18 cellular contexts compared by ENCODE assay signal in the genomic region with DNA sequence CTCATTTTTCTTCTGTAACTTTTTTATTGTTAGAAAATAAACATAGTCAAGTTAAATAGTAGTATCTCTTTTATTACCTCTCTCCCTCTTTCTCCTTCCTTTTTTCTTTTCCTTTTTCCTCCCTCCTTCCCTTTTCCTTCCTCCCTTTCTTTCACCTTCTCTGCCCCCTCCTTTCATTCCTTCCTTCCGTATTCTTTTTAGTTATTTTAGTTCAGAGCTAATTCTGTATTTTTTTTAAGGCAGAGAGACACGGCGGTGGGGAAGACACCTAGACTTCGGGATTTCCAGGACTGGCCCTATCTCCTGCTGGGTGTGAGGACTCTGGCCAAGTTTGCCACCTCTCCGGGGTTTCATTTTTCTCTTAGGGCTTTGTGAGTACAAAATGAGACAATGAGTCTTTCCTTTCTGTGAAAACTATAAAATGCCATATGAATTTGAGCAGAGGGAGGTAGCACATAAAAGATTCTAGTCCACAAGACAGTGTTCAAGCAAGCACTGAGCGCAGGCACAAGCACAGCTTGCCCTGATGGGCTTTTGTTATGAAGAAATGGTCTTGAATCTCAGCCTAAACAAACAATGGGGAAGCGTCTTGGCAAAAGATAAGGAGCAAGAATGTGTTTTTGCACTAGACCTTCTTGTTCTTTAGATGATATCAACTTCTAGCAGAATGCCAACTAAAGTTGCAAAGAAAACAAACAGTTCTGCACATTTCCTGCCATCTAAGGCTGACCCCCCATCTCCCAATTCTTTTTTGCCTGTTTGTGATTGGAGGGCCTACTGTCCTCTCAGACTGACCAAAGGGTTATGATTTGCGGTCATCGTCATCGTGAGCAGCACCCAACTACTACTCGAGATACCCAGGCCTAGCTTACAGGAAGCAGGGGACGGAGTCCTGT.
DNase-seq lines count a peak whose midpoint lies in the region; ATAC-seq, FAIRE-seq and TF ChIP-seq lines count a peak whose summit lies in the region.
"Had no signal": no experiment of that assay in that cellular context is flagged by ENCODE, and none has a peak within 500 bp of the region (broad histone marks: within the 10 kb centered on the region; RNA-seq: fewer than 3 reads in every experiment).

No MANE protein-coding gene starts in this region.

- peak; percentile 23 for FAIRE-seq in bronchial epithelial cell (lab: Jason Lieb, UNC)
- FAIRE-seq in H54 (lab: Jason Lieb, UNC), result no peak

- H3K27ac ChIP-seq in SK-N-SH (ENCODE audit: low read depth in 2 of 2, low read length in 1 of 2) (no peak overlapping the region), right cardiac atrium (ENCODE audit: low read length) (peak overlapping the region; percentile 25), suprapubic skin (peak overlapping the region; percentile 30)

- H3K9me3 ChIP-seq in SK-N-SH (no peaks in the 10 kb centered on the region), right cardiac atrium (ENCODE audit: control insufficient read depth, low read length) (no peaks in the 10 kb centered on the region), suprapubic skin (no peaks in the 10 kb centered on the region)

- 21% methylated on average over 11 of the region's 12 CpGs for WGBS in SK-N-SH (ENCODE audit: low lambda C conversion rate)
- WGBS in right cardiac atrium, result 42% methylated on average over 12 of the region's 12 CpGs
- 64% methylated on average over 12 of the region's 12 CpGs for WGBS in suprapubic skin

- POLR2A ChIA-PET in SK-N-SH (lab: Yijun Ruan, JAX), result no interaction called here

- H3K4me3 ChIP-seq in SK-N-SH (ENCODE audit: low read depth in 2 of 2, low read length in 1 of 2) (no peak overlapping the region), bronchial epithelial cell (ENCODE audit: low read depth, low read length) (no peak overlapping the region), right cardiac atrium (ENCODE audit: low read length) (no peak overlapping the region), suprapubic skin (no peak overlapping the region)
- H3K4me3 ChIP-seq: skin epidermis had no signal

- no peaks in the 10 kb centered on the region; the same call in 1 of the 2 replicates for H3K27me3 ChIP-seq in SK-N-SH (ENCODE audit: insufficient read depth)
- H3K27me3 ChIP-seq in bronchial epithelial cell (ENCODE audit: control insufficient read depth, insufficient read depth, low read length), result no peaks in the 10 kb centered on the region
- H3K27me3 ChIP-seq in right cardiac atrium (ENCODE audit: control insufficient read depth, insufficient read depth), result no peaks in the 10 kb centered on the region
- H3K27me3 ChIP-seq in suprapubic skin, result no peaks in the 10 kb centered on the region

- H3K79me2 ChIP-seq in SK-N-SH (ENCODE audit: insufficient read depth), result no peaks in the 10 kb centered on the region

- intact Hi-C loops in right cardiac atrium (cut with DNase I), result no loop called here

- TF ChIP-seq CTCF in SK-N-SH (IDR thresholded peaks at IDR 0.05), result no peak
- TF ChIP-seq CTCF in bronchial epithelial cell (IDR thresholded peaks at IDR 0.05; ENCODE audit: insufficient read depth, low read length, severe bottlenecking), result no peak
- no peak for TF ChIP-seq CTCF in suprapubic skin (IDR thresholded peaks at IDR 0.05)

- no peak for TF ChIP-seq RAD21 in SK-N-SH (IDR thresholded peaks at IDR 0.05; ENCODE audit: low read length)

- H3K9ac ChIP-seq in SK-N-SH, result no peak overlapping the region

- H3K4me1 ChIP-seq in SK-N-SH (ENCODE audit: control insufficient read depth in 1 of 2, insufficient read depth in 2 of 2, low read depth in 1 of 2, low read length in 1 of 2), result no peaks in the 10 kb centered on the region
- peaks cover 2% of the 10 kb centered on the region for H3K4me1 ChIP-seq in right cardiac atrium (ENCODE audit: control insufficient read depth, insufficient read depth, low read length)
- H3K4me1 ChIP-seq in suprapubic skin, result peaks cover 15% of the 10 kb centered on the region

- DNase-seq in SK-N-SH (no peak), bronchial epithelial cell (ENCODE audit: low read depth) (peak; percentile 34), right cardiac atrium (peak in 1 of 3 donors; percentile 61), suprapubic skin (ENCODE audit: low spot score in 2 of 2) (no peak), NCI-H446 treated with DMSO at 0.1 percent for 48 hours (lab: John Stamatoyannopoulos, UW) (no peak), H54 (ENCODE audit: insufficient read length, low spot score) (no peak), NCI-H1417 treated with DMSO at 0.1 percent for 48 hours (lab: John Stamatoyannopoulos, UW) (no peak)
- DNase-seq: activated B cell treated with CpG ODN at 0.5 μM for 24 hours; activated effector memory CD4-positive, alpha-beta T cell treated with anti-CD3 and anti-CD28 coated beads, Interleukin-2, amount 50 U/mL, for 16 hours; anterior cingulate cortex; DMS79 treated with DMSO at 0.1 percent for 48 hours; effector memory CD4-positive, alpha-beta T cell; midbrain; NCI-H526 treated with DMSO at 0.1 percent for 48 hours; nucleus accumbens; stimulated activated naive B cell treated with anti-CD40 and anti-IgM and Interleukin-4, amounts not matched to agents 10 μg/mL and 1 μg/mL and 100 μg/mL, for 72 hours had no signal

- no peaks in the 10 kb centered on the region for H3K9me2 ChIP-seq in SK-N-SH

- H2AFZ ChIP-seq in SK-N-SH (ENCODE audit: low read depth), result no peak overlapping the region

- no peak for TF ChIP-seq POLR2A in suprapubic skin (IDR thresholded peaks at IDR 0.05)
- TF ChIP-seq POLR2A in H54 (IDR thresholded peaks at IDR 0.05; ENCODE audit: low read depth, low read length), result no peak

- TF ChIP-seq EP300 in SK-N-SH (IDR thresholded peaks at IDR 0.05; ENCODE audit: borderline replicate concordance in 1 of 2, low read depth in 1 of 2, low read length in 1 of 2) (no peak), suprapubic skin (IDR thresholded peaks at IDR 0.05) (no peak)

- no peaks in the 10 kb centered on the region for H3K36me3 ChIP-seq in SK-N-SH (replicated peaks in 1 of 2; ENCODE audit: control insufficient read depth in 1 of 2, insufficient read depth in 2 of 2, low read length in 1 of 2)
- no peaks in the 10 kb centered on the region for H3K36me3 ChIP-seq in bronchial epithelial cell (ENCODE audit: control insufficient read depth, insufficient read depth, low read length)
- H3K36me3 ChIP-seq in suprapubic skin, result no peaks in the 10 kb centered on the region

- ATAC-seq in SK-N-SH treated with all-trans-retinoic acid at 6 μM for 48 hours, result no peak
- ATAC-seq in right cardiac atrium, result peak; percentile 86 to 88
- ATAC-seq: stimulated activated naive B cell treated with anti-CD40 and anti-IgM and Interleukin-4, amounts not matched to agents 10 μg/mL and 1 μg/mL and 100 μg/mL, for 72 hours had no signal

- no peaks in the 10 kb centered on the region for H4K20me1 ChIP-seq in SK-N-SH (ENCODE audit: insufficient read depth)

- no peaks in the 10 kb centered on the region for H3F3A ChIP-seq in SK-N-SH (replicated peaks; ENCODE audit: insufficient read depth)

- peak overlapping the region; percentile 25; the same call in 1 of the 2 replicates for H3K4me2 ChIP-seq in SK-N-SH

- CTCF ChIA-PET in SK-N-SH (lab: Yijun Ruan, JAX), result interaction anchor here (1.0 to 1.1 kb wide), 2 partner anchors 8 to 372 kb away, joined by 3 to 4 read pairs; no protein-coding TSS in a partner anchor

TF ChIP-seq in SK-N-SH, 30 proteins besides CTCF, POLR2A, EP300 and RAD21 (continues in another document):
- no peak for TF ChIP-seq SIN3A (IDR thresholded peaks at IDR 0.05; ENCODE audit: borderline replicate concordance, low read depth, low read length)
- TF ChIP-seq POLR2AphosphoS5 (IDR thresholded peaks at IDR 0.05; ENCODE audit: low read depth, low read length), result no peak
- TF ChIP-seq MEF2A (IDR thresholded peaks at IDR 0.05; ENCODE audit: borderline replicate concordance, low read depth), result no peak
- TF ChIP-seq, protein P1, sequence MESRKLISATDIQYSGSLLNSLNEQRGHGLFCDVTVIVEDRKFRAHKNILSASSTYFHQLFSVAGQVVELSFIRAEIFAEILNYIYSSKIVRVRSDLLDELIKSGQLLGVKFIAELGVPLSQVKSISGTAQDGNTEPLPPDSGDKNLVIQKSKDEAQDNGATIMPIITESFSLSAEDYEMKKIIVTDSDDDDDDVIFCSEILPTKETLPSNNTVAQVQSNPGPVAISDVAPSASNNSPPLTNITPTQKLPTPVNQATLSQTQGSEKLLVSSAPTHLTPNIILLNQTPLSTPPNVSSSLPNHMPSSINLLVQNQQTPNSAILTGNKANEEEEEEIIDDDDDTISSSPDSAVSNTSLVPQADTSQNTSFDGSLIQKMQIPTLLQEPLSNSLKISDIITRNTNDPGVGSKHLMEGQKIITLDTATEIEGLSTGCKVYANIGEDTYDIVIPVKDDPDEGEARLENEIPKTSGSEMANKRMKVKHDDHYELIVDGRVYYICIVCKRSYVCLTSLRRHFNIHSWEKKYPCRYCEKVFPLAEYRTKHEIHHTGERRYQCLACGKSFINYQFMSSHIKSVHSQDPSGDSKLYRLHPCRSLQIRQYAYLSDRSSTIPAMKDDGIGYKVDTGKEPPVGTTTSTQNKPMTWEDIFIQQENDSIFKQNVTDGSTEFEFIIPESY (IDR thresholded peaks at IDR 0.05; ENCODE audit: borderline replicate concordance, low read depth), result no peak

TF ChIP-seq in SK-N-SH treated with all-trans-retinoic acid at 6 μM for 48 hours, 23 proteins besides CTCF, POLR2A, EP300 and RAD21:
- TF ChIP-seq RARB (CRISPR knock-in tag; IDR thresholded peaks at IDR 0.05) (no peak), ZNF8 (CRISPR knock-in tag; IDR thresholded peaks at IDR 0.05) (no peak), ZFP30 (CRISPR knock-in tag; IDR thresholded peaks at IDR 0.05) (no peak), TCF4 (CRISPR knock-in tag; IDR thresholded peaks at IDR 0.05; ENCODE audit: borderline replicate concordance) (no peak), OSR1 (CRISPR knock-in tag; IDR thresholded peaks at IDR 0.05) (no peak), ZC3H10 (CRISPR knock-in tag; IDR thresholded peaks at IDR 0.05) (no peak)

Comparison
In these comparisons a context has a peak if more than half of its experiments do, and no peak if none do; other contexts are left out.
1. H3K27ac ChIP-seq: peak in right cardiac atrium (single experiment) and suprapubic skin (single experiment); none in SK-N-SH (0 of 2).